Comparison of ENCODE assay signal across 10 cellular contexts in genomic region chr7:33982425-33982786, GRCh38.
DNase-seq lines count a peak whose midpoint lies in the region; ATAC-seq and TF ChIP-seq lines count a peak whose summit lies in the region.
"Had no signal": no experiment of that assay in that cellular context is flagged by ENCODE, and none has a peak within 500 bp of the region (broad histone marks: within the 10 kb centered on the region; RNA-seq: fewer than 3 reads in every experiment).

No MANE protein-coding gene starts in this region.

- TF ChIP-seq POLR2A in lower leg skin (IDR thresholded peaks at IDR 0.05): no peak

- DNase-seq in EL (peak; percentile 73), NCI-H446 treated with DMSO at 0.1 percent for 48 hours (lab: John Stamatoyannopoulos, UW) (peak; percentile 56), endodermal cell (no peak), NCI-H2196 treated with DMSO at 0.1 percent for 48 hours (lab: John Stamatoyannopoulos, UW; ENCODE audit: unreplicated experiment) (no peak), lower leg skin (ENCODE audit: low spot score in 2 of 2) (no peak)
- no peak for DNase-seq in stimulated activated CD4-positive, alpha-beta T cell treated with anti-CD3 and anti-CD28 coated beads, Interleukin-2, amount 100 ng/mL, for 24 hours
- DNase-seq: caudate nucleus, NCI-H1436 treated with DMSO at 0.1 percent for 48 hours had no signal

- H3K27ac ChIP-seq in endodermal cell (ENCODE audit: low read depth, low read length) (no peak overlapping the region), parathyroid adenoma (no peak overlapping the region)

- H3K9ac ChIP-seq in endodermal cell (ENCODE audit: extremely low read depth, low read length, poor library complexity, severe bottlenecking) (no peak overlapping the region), parathyroid adenoma (no peak overlapping the region)

- H3K4me3 Mint-ChIP-seq in endodermal cell: no peak overlapping the region

- ATAC-seq in GM19035 (IDR thresholded peaks at IDR 0.05; ENCODE audit: unreplicated experiment): no peak

- H2AFZ ChIP-seq in parathyroid adenoma: no peak overlapping the region

- H3K4me1 ChIP-seq in endodermal cell (ENCODE audit: control insufficient read depth, insufficient read depth, low read length): peaks cover 7% of the 10 kb centered on the region
- no peaks in the 10 kb centered on the region for H3K4me1 ChIP-seq in parathyroid adenoma

- no peaks in the 10 kb centered on the region for H3K36me3 ChIP-seq in endodermal cell (ENCODE audit: control insufficient read depth, insufficient read depth, low read length)
- H3K36me3 ChIP-seq in parathyroid adenoma (ENCODE audit: control insufficient read depth, insufficient read depth, low read length): no peaks in the 10 kb centered on the region

- no peak overlapping the region for H3K4me3 ChIP-seq in endodermal cell (ENCODE audit: low read length)
- H3K4me3 ChIP-seq in parathyroid adenoma (ENCODE audit: low read depth, low read length): no peak overlapping the region
- H3K4me3 ChIP-seq in lower leg skin (ENCODE audit: low read depth, poor library complexity, severe bottlenecking): no peak overlapping the region

- WGBS in endodermal cell (ENCODE audit: insufficient coverage in 1 of 2, insufficient read length in 1 of 2), 2 experiments: 44 to 80% methylated on average over 1 to 2 of the region's 2 CpGs
- WGBS in lower leg skin, 2 donors: 42 to 65% methylated on average over 2 of the region's 2 CpGs

- peaks cover 14% of the 10 kb centered on the region for H3K4me1 Mint-ChIP-seq in endodermal cell

- no peaks in the 10 kb centered on the region for H3K9me3 Mint-ChIP-seq in endodermal cell

- H3K4me2 ChIP-seq in parathyroid adenoma (ENCODE audit: low read length): no peak overlapping the region

- intact Hi-C loops in lower leg skin (cut with DNase I; ENCODE audit: low total_unique reads): no loop called here

- H3K9me3 ChIP-seq in endodermal cell (ENCODE audit: control insufficient read depth, low read length) (no peaks in the 10 kb centered on the region), parathyroid adenoma (ENCODE audit: control insufficient read depth, low read length) (no peaks in the 10 kb centered on the region)

- H3K27me3 ChIP-seq in endodermal cell (ENCODE audit: control insufficient read depth, insufficient read depth, low read length, poor library complexity, severe bottlenecking): no peaks in the 10 kb centered on the region
- no peaks in the 10 kb centered on the region for H3K27me3 ChIP-seq in parathyroid adenoma (ENCODE audit: control insufficient read depth, insufficient read depth, low read length)

- H3K27me3 Mint-ChIP-seq in endodermal cell (ENCODE audit: insufficient read depth): no peaks in the 10 kb centered on the region

- no peaks in the 10 kb centered on the region for H3K79me2 ChIP-seq in parathyroid adenoma

- peak; percentile 81 for TF ChIP-seq CTCF in endodermal cell (conservative IDR thresholded peaks at IDR 0.05)
- TF ChIP-seq CTCF in parathyroid adenoma (IDR thresholded peaks at IDR 0.05): peak; percentile 24
- no peak for TF ChIP-seq CTCF in lower leg skin (IDR thresholded peaks at IDR 0.05)

- H3K27ac Mint-ChIP-seq in endodermal cell: no peak overlapping the region

- H3K36me3 Mint-ChIP-seq in endodermal cell (ENCODE audit: low read depth): peaks cover 26% of the 10 kb centered on the region

Comparison
In these comparisons a context has a peak if more than half of its experiments do, and no peak if none do; other contexts are left out.
1. DNase-seq: peak in EL (single experiment) and NCI-H446 treated with DMSO at 0.1 percent for 48 hours (single experiment); none in endodermal cell (single experiment), stimulated activated CD4-positive, alpha-beta T cell treated with anti-CD3 and anti-CD28 coated beads, Interleukin-2, amount 100 ng/mL, for 24 hours (0 of 2), NCI-H2196 treated with DMSO at 0.1 percent for 48 hours (single experiment) and lower leg skin (0 of 2).
2. CTCF ChIP-seq: peak in endodermal cell (single experiment) and parathyroid adenoma (single experiment); none in lower leg skin (0 of 3).